1 cellular context compared by ENCODE assay signal in the genomic region with DNA sequence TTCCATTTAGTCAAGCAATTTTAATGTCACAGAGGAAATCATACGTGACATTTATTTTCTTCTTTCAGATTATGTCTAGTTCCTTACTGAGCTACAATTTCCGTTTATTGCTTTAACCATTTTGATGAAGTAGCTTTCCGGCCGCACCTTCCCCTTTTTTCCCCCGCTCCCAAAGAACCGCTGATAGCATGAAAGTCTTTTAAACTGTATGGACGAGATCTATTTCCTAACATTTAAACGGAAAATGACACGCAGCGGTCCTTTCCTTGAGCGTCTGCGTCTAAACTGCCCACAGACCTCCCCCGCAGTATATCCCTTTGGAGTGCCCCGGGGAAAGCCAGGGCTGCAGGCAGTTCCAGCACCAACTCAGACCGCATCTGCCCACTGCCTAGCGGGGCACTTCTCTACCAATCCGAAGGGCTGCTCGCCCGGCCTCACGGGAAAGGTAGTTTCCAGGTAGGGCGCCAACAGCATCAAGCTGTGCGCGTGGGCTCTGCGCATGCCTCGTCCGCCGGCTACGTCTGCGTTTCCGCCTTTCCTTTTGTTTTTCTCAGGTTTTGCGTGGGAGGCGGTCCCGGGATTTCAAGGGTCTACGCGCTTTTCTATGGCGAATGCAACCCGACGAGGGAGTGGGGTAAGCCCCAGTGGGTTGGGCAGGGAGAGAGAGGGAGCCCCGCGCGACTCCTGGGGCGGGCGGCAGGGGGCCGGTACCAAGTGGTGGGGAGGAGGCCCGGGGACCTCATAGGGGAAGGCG.
TF ChIP-seq lines count a peak whose summit lies in the region.

TSS of gene ZNF33A (plus strand) at position 526 of the 754 bp plus-strand sequence. CDS start 1,667 bp downstream, outside the sequence.

TF ChIP-seq in K562, 482 proteins besides CTCF, POLR2A, EP300 and RAD21 (continued from another document and continues in another):
- no peak for TF ChIP-seq THAP12 (CRISPR knock-in tag; IDR thresholded peaks at IDR 0.05)
- no peak for TF ChIP-seq ERF (CRISPR knock-in tag; IDR thresholded peaks at IDR 0.05)
- no peak for TF ChIP-seq TGIF2 (CRISPR knock-in tag; IDR thresholded peaks at IDR 0.05)
- no peak for TF ChIP-seq CHD7 (IDR thresholded peaks at IDR 0.05; ENCODE audit: low read depth, low read length)
- no peak for TF ChIP-seq IRF9 (tag; IDR thresholded peaks at IDR 0.05)
- TF ChIP-seq KAT7 (CRISPR knock-in tag; IDR thresholded peaks at IDR 0.05; ENCODE audit: borderline replicate concordance) = 0 out of 2 replicates have a peak, but pooled peaks have one; percentile 15
- TF ChIP-seq PURB (CRISPR knock-in tag; IDR thresholded peaks at IDR 0.05; ENCODE audit: low read depth) = no peak
- no peak for TF ChIP-seq ZNF395 (CRISPR knock-in tag; IDR thresholded peaks at IDR 0.05)
- TF ChIP-seq GATAD2A (IDR thresholded peaks at IDR 0.05) = no peak
- no peak for TF ChIP-seq ZNF165 (CRISPR knock-in tag; IDR thresholded peaks at IDR 0.05; ENCODE audit: borderline replicate concordance)
- peak; percentile 87 for TF ChIP-seq HCFC1 (IDR thresholded peaks at IDR 0.05; ENCODE audit: low read depth, low read length)
- no peak for TF ChIP-seq ZBTB34 (CRISPR knock-in tag; IDR thresholded peaks at IDR 0.05)
- TF ChIP-seq FOS (IDR thresholded peaks at IDR 0.05; ENCODE audit: extremely low read depth, insufficient read length) = no peak
- no peak for TF ChIP-seq TAL1 (IDR thresholded peaks at IDR 0.05)
- TF ChIP-seq ESRRA (IDR thresholded peaks at IDR 0.05; ENCODE audit: borderline replicate concordance, low read depth) = peak; percentile 27; the same call in 1 of the 2 replicates
- no peak for TF ChIP-seq IRF2 (CRISPR knock-in tag; IDR thresholded peaks at IDR 0.05)
- no peak for TF ChIP-seq TAF7 (tag; IDR thresholded peaks at IDR 0.05)
- peak; percentile 41; the same call in 1 of the 2 replicates for TF ChIP-seq ATF7 (IDR thresholded peaks at IDR 0.05)
- TF ChIP-seq ETV1 (tag; conservative IDR thresholded peaks at IDR 0.05; ENCODE audit: low read depth) = no peak
- TF ChIP-seq ETV6 (IDR thresholded peaks at IDR 0.05; ENCODE audit: borderline replicate concordance in 1 of 2, low read depth in 2 of 2, low read length in 1 of 2) = no peak
- TF ChIP-seq ETV6 (CRISPR knock-in tag; IDR thresholded peaks at IDR 0.05; ENCODE audit: borderline replicate concordance) = no peak
- TF ChIP-seq SMARCA5 (IDR thresholded peaks at IDR 0.05) = no peak
- TF ChIP-seq, protein P1, sequence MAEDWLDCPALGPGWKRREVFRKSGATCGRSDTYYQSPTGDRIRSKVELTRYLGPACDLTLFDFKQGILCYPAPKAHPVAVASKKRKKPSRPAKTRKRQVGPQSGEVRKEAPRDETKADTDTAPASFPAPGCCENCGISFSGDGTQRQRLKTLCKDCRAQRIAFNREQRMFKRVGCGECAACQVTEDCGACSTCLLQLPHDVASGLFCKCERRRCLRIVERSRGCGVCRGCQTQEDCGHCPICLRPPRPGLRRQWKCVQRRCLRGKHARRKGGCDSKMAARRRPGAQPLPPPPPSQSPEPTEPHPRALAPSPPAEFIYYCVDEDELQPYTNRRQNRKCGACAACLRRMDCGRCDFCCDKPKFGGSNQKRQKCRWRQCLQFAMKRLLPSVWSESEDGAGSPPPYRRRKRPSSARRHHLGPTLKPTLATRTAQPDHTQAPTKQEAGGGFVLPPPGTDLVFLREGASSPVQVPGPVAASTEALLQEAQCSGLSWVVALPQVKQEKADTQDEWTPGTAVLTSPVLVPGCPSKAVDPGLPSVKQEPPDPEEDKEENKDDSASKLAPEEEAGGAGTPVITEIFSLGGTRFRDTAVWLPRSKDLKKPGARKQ (CRISPR knock-in tag; IDR thresholded peaks at IDR 0.05) = no peak
- no peak for TF ChIP-seq SIRT6 (IDR thresholded peaks at IDR 0.05; ENCODE audit: low read depth, low read length)
- TF ChIP-seq, protein P2, sequence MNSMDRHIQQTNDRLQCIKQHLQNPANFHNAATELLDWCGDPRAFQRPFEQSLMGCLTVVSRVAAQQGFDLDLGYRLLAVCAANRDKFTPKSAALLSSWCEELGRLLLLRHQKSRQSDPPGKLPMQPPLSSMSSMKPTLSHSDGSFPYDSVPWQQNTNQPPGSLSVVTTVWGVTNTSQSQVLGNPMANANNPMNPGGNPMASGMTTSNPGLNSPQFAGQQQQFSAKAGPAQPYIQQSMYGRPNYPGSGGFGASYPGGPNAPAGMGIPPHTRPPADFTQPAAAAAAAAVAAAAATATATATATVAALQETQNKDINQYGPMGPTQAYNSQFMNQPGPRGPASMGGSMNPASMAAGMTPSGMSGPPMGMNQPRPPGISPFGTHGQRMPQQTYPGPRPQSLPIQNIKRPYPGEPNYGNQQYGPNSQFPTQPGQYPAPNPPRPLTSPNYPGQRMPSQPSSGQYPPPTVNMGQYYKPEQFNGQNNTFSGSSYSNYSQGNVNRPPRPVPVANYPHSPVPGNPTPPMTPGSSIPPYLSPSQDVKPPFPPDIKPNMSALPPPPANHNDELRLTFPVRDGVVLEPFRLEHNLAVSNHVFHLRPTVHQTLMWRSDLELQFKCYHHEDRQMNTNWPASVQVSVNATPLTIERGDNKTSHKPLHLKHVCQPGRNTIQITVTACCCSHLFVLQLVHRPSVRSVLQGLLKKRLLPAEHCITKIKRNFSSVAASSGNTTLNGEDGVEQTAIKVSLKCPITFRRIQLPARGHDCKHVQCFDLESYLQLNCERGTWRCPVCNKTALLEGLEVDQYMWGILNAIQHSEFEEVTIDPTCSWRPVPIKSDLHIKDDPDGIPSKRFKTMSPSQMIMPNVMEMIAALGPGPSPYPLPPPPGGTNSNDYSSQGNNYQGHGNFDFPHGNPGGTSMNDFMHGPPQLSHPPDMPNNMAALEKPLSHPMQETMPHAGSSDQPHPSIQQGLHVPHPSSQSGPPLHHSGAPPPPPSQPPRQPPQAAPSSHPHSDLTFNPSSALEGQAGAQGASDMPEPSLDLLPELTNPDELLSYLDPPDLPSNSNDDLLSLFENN (IDR thresholded peaks at IDR 0.05; ENCODE audit: low read depth in 2 of 2, low read length in 2 of 2) = no peak; a peak in 1 of 4 replicates
- TF ChIP-seq ZNF134 (CRISPR knock-in tag; conservative IDR thresholded peaks at IDR 0.05) = no peak
